Comparison of ENCODE assay signal across 18 cellular contexts in the genomic region with DNA sequence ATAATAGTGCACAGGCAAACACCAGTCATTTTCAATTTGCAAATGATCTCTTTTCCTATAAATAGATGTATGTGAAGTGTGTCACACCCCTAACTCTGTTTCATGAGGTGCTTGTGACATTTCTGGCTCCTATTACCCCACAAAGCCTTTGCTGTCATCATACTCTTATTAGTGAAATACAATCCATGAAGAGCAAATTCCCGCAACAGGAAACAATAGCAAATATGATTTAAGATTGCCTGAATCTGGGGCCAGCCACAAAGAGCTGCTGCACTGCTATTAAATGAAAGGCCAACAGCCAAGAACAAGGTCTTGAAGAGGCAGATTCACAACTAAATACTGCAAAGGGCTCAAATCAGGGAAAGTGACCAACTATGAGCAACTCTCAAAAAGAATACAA.
A peak's percentile ranks its signal among the peaks of the same experiment; 100 is the strongest.
DNase-seq lines count a peak whose midpoint lies in the region; ATAC-seq and TF ChIP-seq lines count a peak whose summit lies in the region.
"Had no signal": no experiment of that assay in that cellular context is flagged by ENCODE, and none has a peak within 500 bp of the region (broad histone marks: within the 10 kb centered on the region; RNA-seq: fewer than 3 reads in every experiment).

No MANE protein-coding gene starts in this region.

- H3K4me3 ChIP-seq in AG10803 (ENCODE audit: low read length), result no peak overlapping the region
- H3K4me3 ChIP-seq: BLaER1 treated with 17β-estradiol and CSF1 and Interleukin-3, amounts not matched to agents 10 nM and 100 nM; breast epithelium; esophagus squamous epithelium; HAP-1 had no signal

- POLR2A ChIA-PET in HEK293T (lab: Yijun Ruan, JAX), result interaction anchor here (0.8 kb wide), 1 partner anchor 8 kb away, joined by 5 read pairs; no protein-coding TSS in a partner anchor
- POLR2A ChIA-PET in activated CD4-positive, alpha-beta memory T cell treated with anti-CD3 and anti-CD28 coated beads, Interleukin-2, amount 10 ng/mL, durations not matched to agents 7 days and 5 days (lab: Charles Lee), result no interaction called here

- no peaks in the 10 kb centered on the region for H3K9me3 Mint-ChIP-seq in activated CD4-positive, alpha-beta memory T cell treated with anti-CD3 and anti-CD28 coated beads, Interleukin-2, amount 10 ng/mL, durations not matched to agents 7 days and 5 days
- H3K9me3 Mint-ChIP-seq: activated naive CD8-positive, alpha-beta T cell treated with anti-CD3 and anti-CD28 coated beads, Interleukin-2, amount 50 U/mL, for 24 hours; activated T-helper 17 cell treated with anti-CD3 and anti-CD28 coated beads, Interleukin-2, amount 50 U/mL, for 72 hours; T-helper 2 cell treated with Interferon-gamma antibody and Interleukin-4, amounts not matched to agents 5 μg/mL and 100 μg/mL, for 36 hours had no signal

- no peaks in the 10 kb centered on the region for H3K36me3 Mint-ChIP-seq in activated CD4-positive, alpha-beta memory T cell treated with anti-CD3 and anti-CD28 coated beads, Interleukin-2, amount 10 ng/mL, durations not matched to agents 7 days and 5 days (ENCODE audit: low read depth)

- intact Hi-C loops in left ventricle myocardium superior (cut with micrococcal nuclease), result no loop called here

- DNase-seq in AG10803 (ENCODE audit: low read depth), result peak; percentile 89
- DNase-seq in HEK293T (ENCODE audit: extremely low spot score), result no peak
- DNase-seq in dermis blood vessel endothelial cell, result peak; percentile 28
- no peak for DNase-seq in left ventricle myocardium superior
- DNase-seq in activated CD4-positive, alpha-beta memory T cell treated with anti-CD3 and anti-CD28 coated beads, Interleukin-2, amount 10 ng/mL, durations not matched to agents 7 days and 5 days, result no peak
- DNase-seq in NCI-H2029 (lab: John Stamatoyannopoulos, UW), result no peak
- DNase-seq in DMS53 treated with DMSO at 0.1 percent for 48 hours (lab: John Stamatoyannopoulos, UW; ENCODE audit: unreplicated experiment), result no peak
- no peak for DNase-seq in NCI-H2227 (lab: John Stamatoyannopoulos, UW; ENCODE audit: unreplicated experiment)
- DNase-seq: activated naive CD8-positive, alpha-beta T cell treated with anti-CD3 and anti-CD28 coated beads, Interleukin-2, amount 50 U/mL, for 24 hours; esophagus squamous epithelium; NCI-H146; NCI-H524 treated with DMSO at 0.1 percent for 48 hours had no signal

- H3K4me1 Mint-ChIP-seq in activated CD4-positive, alpha-beta memory T cell treated with anti-CD3 and anti-CD28 coated beads, Interleukin-2, amount 10 ng/mL, durations not matched to agents 7 days and 5 days, result no peaks in the 10 kb centered on the region
- H3K4me1 Mint-ChIP-seq: activated naive CD8-positive, alpha-beta T cell treated with anti-CD3 and anti-CD28 coated beads, Interleukin-2, amount 50 U/mL, for 24 hours; activated T-helper 17 cell treated with anti-CD3 and anti-CD28 coated beads, Interleukin-2, amount 50 U/mL, for 72 hours had no signal

- CTCF ChIA-PET in HEK293T (lab: Yijun Ruan, JAX), result no interaction called here
- CTCF ChIA-PET in activated CD4-positive, alpha-beta memory T cell treated with anti-CD3 and anti-CD28 coated beads, Interleukin-2, amount 10 ng/mL, durations not matched to agents 7 days and 5 days (lab: Charles Lee), result no interaction called here

- peaks cover 15% of the 10 kb centered on the region for H3K27me3 Mint-ChIP-seq in activated CD4-positive, alpha-beta memory T cell treated with anti-CD3 and anti-CD28 coated beads, Interleukin-2, amount 10 ng/mL, durations not matched to agents 7 days and 5 days

- TF ChIP-seq CTCF in AG10803 (conservative IDR thresholded peaks at IDR 0.05; ENCODE audit: low read length), result no peak

- H3K4me3 Mint-ChIP-seq in activated CD4-positive, alpha-beta memory T cell treated with anti-CD3 and anti-CD28 coated beads, Interleukin-2, amount 10 ng/mL, durations not matched to agents 7 days and 5 days, result no peak overlapping the region
- H3K4me3 Mint-ChIP-seq: activated naive CD8-positive, alpha-beta T cell treated with anti-CD3 and anti-CD28 coated beads, Interleukin-2, amount 50 U/mL, for 24 hours; activated T-helper 17 cell treated with anti-CD3 and anti-CD28 coated beads, Interleukin-2, amount 50 U/mL, for 72 hours; T-helper 2 cell treated with Interferon-gamma antibody and Interleukin-4, amounts not matched to agents 5 μg/mL and 100 μg/mL, for 36 hours had no signal

- H3K27ac Mint-ChIP-seq in activated CD4-positive, alpha-beta memory T cell treated with anti-CD3 and anti-CD28 coated beads, Interleukin-2, amount 10 ng/mL, durations not matched to agents 7 days and 5 days, result no peak overlapping the region
- H3K27ac Mint-ChIP-seq: activated naive CD8-positive, alpha-beta T cell treated with anti-CD3 and anti-CD28 coated beads, Interleukin-2, amount 50 U/mL, for 24 hours; activated T-helper 17 cell treated with anti-CD3 and anti-CD28 coated beads, Interleukin-2, amount 50 U/mL, for 72 hours; T-helper 2 cell treated with Interferon-gamma antibody and Interleukin-4, amounts not matched to agents 5 μg/mL and 100 μg/mL, for 36 hours had no signal

- peak; percentile 71 for ATAC-seq in left ventricle myocardium superior
- ATAC-seq: activated CD4-positive, CD25-positive, alpha-beta regulatory T cell treated with anti-CD3 and anti-CD28 coated beads, Interleukin-2, amount 50 U/mL, for 24 hours; activated naive CD8-positive, alpha-beta T cell treated with anti-CD3 and anti-CD28 coated beads, Interleukin-2, amount 50 U/mL, for 24 hours; activated T-helper 17 cell treated with anti-CD3 and anti-CD28 coated beads, Interleukin-2, amount 50 U/mL, for 72 hours had no signal

TF ChIP-seq in HEK293T, 16 proteins besides CTCF, POLR2A, EP300 and RAD21:
- TF ChIP-seq LEF1 (IDR thresholded peaks at IDR 0.05; ENCODE audit: borderline replicate concordance) (no peak), SUZ12 (IDR thresholded peaks at IDR 0.05) (no peak), FOXM1 (IDR thresholded peaks at IDR 0.05; ENCODE audit: borderline replicate concordance) (no peak)
- TF ChIP-seq, protein P1, sequence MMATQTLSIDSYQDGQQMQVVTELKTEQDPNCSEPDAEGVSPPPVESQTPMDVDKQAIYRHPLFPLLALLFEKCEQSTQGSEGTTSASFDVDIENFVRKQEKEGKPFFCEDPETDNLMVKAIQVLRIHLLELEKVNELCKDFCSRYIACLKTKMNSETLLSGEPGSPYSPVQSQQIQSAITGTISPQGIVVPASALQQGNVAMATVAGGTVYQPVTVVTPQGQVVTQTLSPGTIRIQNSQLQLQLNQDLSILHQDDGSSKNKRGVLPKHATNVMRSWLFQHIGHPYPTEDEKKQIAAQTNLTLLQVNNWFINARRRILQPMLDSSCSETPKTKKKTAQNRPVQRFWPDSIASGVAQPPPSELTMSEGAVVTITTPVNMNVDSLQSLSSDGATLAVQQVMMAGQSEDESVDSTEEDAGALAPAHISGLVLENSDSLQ (IDR thresholded peaks at IDR 0.05), result peak; percentile 50; the same call in 1 of the 2 replicates

Comparison
In these comparisons a context has a peak if more than half of its experiments do, and no peak if none do; other contexts are left out.
1. DNase-seq: peak in AG10803 (single experiment) and dermis blood vessel endothelial cell (single experiment); none in HEK293T (single experiment), left ventricle myocardium superior (single experiment), activated CD4-positive, alpha-beta memory T cell treated with anti-CD3 and anti-CD28 coated beads, Interleukin-2, amount 10 ng/mL, durations not matched to agents 7 days and 5 days (single experiment), NCI-H2029 (single experiment), DMS53 treated with DMSO at 0.1 percent for 48 hours (single experiment) and NCI-H2227 (single experiment).